ENCODE assay signal across 28 cellular contexts in genomic region chr18:11810379-11810778, GRCh38.
"Had no signal": no experiment of that assay in that cellular context is flagged by ENCODE, and none has a peak within 500 bp of the region (broad histone marks: within the 10 kb centered on the region; RNA-seq: fewer than 3 reads in every experiment).

No MANE protein-coding gene starts in this region.

- H3K9me3 ChIP-seq: left lung, lower lobe of right lung, ovary, spleen, tibial nerve, uterus had no signal

- H3K27ac Mint-ChIP-seq: immature natural killer cell; mesothelial cell of epicardium; naive B cell; natural killer cell; progenitor cell of endocrine pancreas; stimulated activated effector memory CD8-positive, alpha-beta T cell treated with anti-CD3 and anti-CD28 coated beads, Interleukin-12 subunit alpha, Interleukin-12 subunit beta, amount 100 ng/mL, for 72 hours; type B pancreatic cell had no signal

- DNase-seq: hippocampal formation; immature natural killer cell; kidney; left colon; left lung; lower lobe of right lung; mammary epithelial cell; mesenchymal stem cell; naive B cell; natural killer cell; nephron progenitor cell; ovary; retina; right cardiac atrium; spleen; stimulated activated CD4-positive, alpha-beta T cell treated with anti-CD3 and anti-CD28 coated beads, Interleukin-4, amount 100 ng/mL, for 24 hours; stimulated activated naive CD4-positive, alpha-beta T cell; stimulated activated naive CD8-positive, alpha-beta T cell treated with anti-CD3 and anti-CD28 coated beads, Interleukin-15, amount 100 ng/mL, for 72 hours; substantia nigra; uterus had no signal

- H3K27me3 Mint-ChIP-seq: progenitor cell of endocrine pancreas; stimulated activated naive CD8-positive, alpha-beta T cell treated with anti-CD3 and anti-CD28 coated beads, Interleukin-15, amount 100 ng/mL, for 72 hours; type B pancreatic cell had no signal

- H3K4me1 Mint-ChIP-seq: naive B cell; stimulated activated effector memory CD8-positive, alpha-beta T cell treated with anti-CD3 and anti-CD28 coated beads, Interleukin-12 subunit alpha, Interleukin-12 subunit beta, amount 100 ng/mL, for 72 hours; stimulated activated naive CD8-positive, alpha-beta T cell treated with anti-CD3 and anti-CD28 coated beads, Interleukin-15, amount 100 ng/mL, for 72 hours had no signal

- H3K36me3 Mint-ChIP-seq: immature natural killer cell; mesothelial cell of epicardium; naive B cell; natural killer cell; stimulated activated effector memory CD8-positive, alpha-beta T cell treated with anti-CD3 and anti-CD28 coated beads, Interleukin-12 subunit alpha, Interleukin-12 subunit beta, amount 100 ng/mL, for 72 hours; type B pancreatic cell had no signal

- H3K9me3 Mint-ChIP-seq: immature natural killer cell; mesothelial cell of epicardium; naive B cell; natural killer cell; nephron progenitor cell; stimulated activated effector memory CD8-positive, alpha-beta T cell treated with anti-CD3 and anti-CD28 coated beads, Interleukin-12 subunit alpha, Interleukin-12 subunit beta, amount 100 ng/mL, for 72 hours; stimulated activated naive CD8-positive, alpha-beta T cell treated with anti-CD3 and anti-CD28 coated beads, Interleukin-15, amount 100 ng/mL, for 72 hours; type B pancreatic cell had no signal

- H3K27ac ChIP-seq: left lung, lower lobe of right lung, ovary, skin epidermis, spleen, tibial nerve, uterus had no signal

- H3K4me1 ChIP-seq: left lung, lower lobe of right lung, spleen, tibial nerve, uterus had no signal

- H3K4me3 ChIP-seq: left lung, lower lobe of right lung, ovary, skin epidermis, spleen, tibial nerve, uterus had no signal

- H3K36me3 ChIP-seq: left lung, lower lobe of right lung, ovary, spleen, tibial nerve, uterus had no signal

- H3K4me3 Mint-ChIP-seq: immature natural killer cell; mesothelial cell of epicardium; naive B cell; natural killer cell; nephron progenitor cell; stimulated activated effector memory CD8-positive, alpha-beta T cell treated with anti-CD3 and anti-CD28 coated beads, Interleukin-12 subunit alpha, Interleukin-12 subunit beta, amount 100 ng/mL, for 72 hours; stimulated activated naive CD8-positive, alpha-beta T cell treated with anti-CD3 and anti-CD28 coated beads, Interleukin-15, amount 100 ng/mL, for 72 hours; type B pancreatic cell had no signal

- ATAC-seq: left colon; left lung; natural killer cell; sciatic nerve; stimulated activated effector memory CD8-positive, alpha-beta T cell treated with anti-CD3 and anti-CD28 coated beads, Interleukin-12 subunit alpha, Interleukin-12 subunit beta, amount 100 ng/mL, for 72 hours; stimulated activated naive CD8-positive, alpha-beta T cell treated with anti-CD3 and anti-CD28 coated beads, Interleukin-15, amount 100 ng/mL, for 72 hours had no signal

- FAIRE-seq: islet of Langerhans, kidney had no signal

- H3K27me3 ChIP-seq: left lung, ovary, spleen, tibial nerve, uterus had no signal
